12 cellular contexts compared by ENCODE assay signal in the genomic region with DNA sequence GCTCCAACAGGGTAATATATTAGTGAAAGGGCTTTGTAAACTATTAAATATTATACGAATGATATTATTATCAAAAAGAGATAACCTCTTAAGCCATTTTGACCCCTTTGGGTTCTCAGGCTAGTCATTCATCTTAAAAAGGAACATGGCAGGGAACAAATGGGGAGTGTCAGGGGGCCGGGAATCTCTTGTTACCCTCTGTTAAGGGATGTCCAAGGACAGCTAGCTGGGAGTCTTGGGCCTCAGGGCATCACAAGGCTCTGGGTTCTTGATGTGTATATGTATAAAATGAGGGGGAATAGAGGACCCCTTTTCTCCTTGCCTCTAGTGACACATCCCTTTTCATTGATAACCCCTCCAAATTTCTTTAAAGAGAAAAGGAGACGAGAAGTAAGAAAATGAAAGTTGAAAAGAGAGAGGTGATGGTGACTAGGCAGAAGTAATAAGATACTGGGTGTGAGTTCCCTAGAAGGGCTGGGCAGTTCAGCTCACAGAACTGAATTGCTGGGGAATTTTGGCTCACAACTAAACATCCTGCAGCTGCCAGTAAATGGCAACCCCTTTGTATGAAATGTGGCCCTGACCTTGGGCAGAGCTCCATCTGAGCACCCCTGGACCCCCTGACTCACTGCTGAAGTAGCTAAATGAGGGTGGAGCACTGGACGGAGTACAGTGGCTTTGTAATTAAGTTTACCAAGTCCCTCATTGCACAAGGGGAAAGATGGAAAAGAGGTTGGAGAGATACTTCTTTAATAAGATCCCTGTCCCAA. TPM values are rescaled to one million over a fixed set of nuclear protein-coding genes. Genes with fewer than 3 reads are reported as not detected.
DNase-seq lines count a peak whose midpoint lies in the region; ATAC-seq and TF ChIP-seq lines count a peak whose summit lies in the region.
"Had no signal": no experiment of that assay in that cellular context is flagged by ENCODE, and none has a peak within 500 bp of the region (broad histone marks: within the 10 kb centered on the region; RNA-seq: fewer than 3 reads in every experiment).

No MANE protein-coding gene starts in this region.

- intact Hi-C loops in left ventricle myocardium inferior (cut with micrococcal nuclease): no loop called here

- TF ChIP-seq CTCF in left ventricle myocardium inferior (IDR thresholded peaks at IDR 0.05; ENCODE audit: borderline replicate concordance): no peak
- TF ChIP-seq CTCF in right atrium auricular region (IDR thresholded peaks at IDR 0.05): no peak
- no peak for TF ChIP-seq CTCF in fibroblast of mammary gland (conservative IDR thresholded peaks at IDR 0.05; ENCODE audit: control insufficient read depth, insufficient read depth, low read depth, low read length)
- TF ChIP-seq CTCF in upper lobe of left lung (IDR thresholded peaks at IDR 0.05): no peak

- peak; percentile 19 to 63 for ATAC-seq in upper lobe of left lung (ENCODE audit: low FRiP score in 2 of 2)
- no peak for ATAC-seq in activated CD4-positive, CD25-positive, alpha-beta regulatory T cell treated with anti-CD3 and anti-CD28 coated beads, Interleukin-2, amount 50 U/mL, for 24 hours
- ATAC-seq in GM18520 (IDR thresholded peaks at IDR 0.05; ENCODE audit: unreplicated experiment): no peak

- no peak overlapping the region for H3K4me3 ChIP-seq in left ventricle myocardium inferior
- H3K4me3 ChIP-seq in right atrium auricular region: no peak overlapping the region
- no peak overlapping the region for H3K4me3 ChIP-seq in fibroblast of mammary gland (ENCODE audit: control insufficient read depth, low read depth, low read length)
- H3K4me3 ChIP-seq in upper lobe of left lung: no peak overlapping the region

- H3K27me3 ChIP-seq in left ventricle myocardium inferior (ENCODE audit: low read depth): no peaks in the 10 kb centered on the region
- no peaks in the 10 kb centered on the region for H3K27me3 ChIP-seq in right atrium auricular region
- no peaks in the 10 kb centered on the region for H3K27me3 ChIP-seq in upper lobe of left lung

- no peaks in the 10 kb centered on the region for H3K36me3 ChIP-seq in left ventricle myocardium inferior
- no peaks in the 10 kb centered on the region for H3K36me3 ChIP-seq in right atrium auricular region
- no peaks in the 10 kb centered on the region for H3K36me3 ChIP-seq in upper lobe of left lung

- DNase-seq in left ventricle myocardium inferior (no peak), right atrium auricular region (ENCODE audit: low spot score) (no peak), T1000 (lab: John Stamatoyannopoulos, UW) (peak; percentile 43), fibroblast of mammary gland (ENCODE audit: low read depth) (peak; percentile 57), upper lobe of left lung (no peak), RPMI8226 (no peak)
- DNase-seq: activated CD4-positive, alpha-beta T cell treated with anti-CD3 and anti-CD28 coated beads, Interleukin-2, amount 50 U/mL, for 4 hours; activated gamma-delta T cell; NCI-H1417; NCI-H774 had no signal

- WGBS in upper lobe of left lung, 2 donors: 65 to 73% methylated on average over 4 of the region's 4 CpGs

- TF ChIP-seq POLR2A in upper lobe of left lung (IDR thresholded peaks at IDR 0.05): no peak

- H3K9me3 ChIP-seq in left ventricle myocardium inferior (replicated peaks) (no peaks in the 10 kb centered on the region), right atrium auricular region (no peaks in the 10 kb centered on the region), upper lobe of left lung (no peaks in the 10 kb centered on the region)

- TF ChIP-seq EP300 in upper lobe of left lung (IDR thresholded peaks at IDR 0.05): no peak

- peaks cover 7% of the 10 kb centered on the region for H3K4me1 ChIP-seq in left ventricle myocardium inferior
- H3K4me1 ChIP-seq in right atrium auricular region: no peaks in the 10 kb centered on the region
- peaks cover 0 to 3% (median 1%) of the 10 kb centered on the region in 4 donors for H3K4me1 ChIP-seq in upper lobe of left lung

- H3K27ac ChIP-seq in left ventricle myocardium inferior (replicated peaks) (peak overlapping the region; percentile 19), right atrium auricular region (no peak overlapping the region), upper lobe of left lung (no peak overlapping the region)

RNA-seq across cellular contexts. Expression of a gene that starts 20.0 kb away (rescaled TPM):
- total RNA-seq in left ventricle myocardium inferior (18.1 TPM), right atrium auricular region (1 to 10 TPM; 5.3 to 7.3 TPM), upper lobe of left lung (10 to 100 TPM in 5 of 6 donors, 1 to 10 TPM in 1; 9.2 to 32.5 (median 17.4) TPM)

Comparison
In these comparisons a context has a peak if more than half of its experiments do, and no peak if none do; other contexts are left out.
1. DNase-seq: peak in T1000 (single experiment) and fibroblast of mammary gland (single experiment); none in left ventricle myocardium inferior (single experiment), right atrium auricular region (single experiment), upper lobe of left lung (0 of 2) and RPMI8226 (single experiment).
2. ATAC-seq: peak in upper lobe of left lung (2 of 2); none in activated CD4-positive, CD25-positive, alpha-beta regulatory T cell treated with anti-CD3 and anti-CD28 coated beads, Interleukin-2, amount 50 U/mL, for 24 hours (0 of 2) and GM18520 (single experiment).